1 cellular context compared by ENCODE assay signal in the genomic region with DNA sequence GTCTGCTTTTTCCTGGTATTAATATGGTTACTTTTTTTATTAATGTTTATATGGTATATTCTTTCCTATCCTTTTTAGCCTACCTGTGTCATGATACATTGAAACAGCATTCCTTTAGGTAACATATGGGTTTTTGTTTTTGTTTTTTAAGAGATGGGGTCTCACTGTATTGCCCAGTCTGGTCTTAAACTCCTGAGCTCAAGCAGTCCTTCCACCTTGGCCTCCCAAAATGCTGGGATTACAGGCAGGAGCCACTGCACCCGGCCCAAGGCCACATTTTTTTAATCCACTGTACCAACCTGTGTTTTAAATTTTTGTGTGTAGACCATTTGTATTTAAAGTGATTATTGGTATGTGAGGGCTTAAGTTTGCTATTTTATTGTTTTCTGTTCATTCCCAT.
TF ChIP-seq lines count a peak whose summit lies in the region.

No MANE protein-coding gene starts in this region.

TF ChIP-seq in K562, 482 proteins besides CTCF, POLR2A, EP300 and RAD21 (continued from another document):
- TF ChIP-seq ZNF121 (CRISPR knock-in tag; conservative IDR thresholded peaks at IDR 0.05) = peak; percentile 88
- TF ChIP-seq, protein P1, sequence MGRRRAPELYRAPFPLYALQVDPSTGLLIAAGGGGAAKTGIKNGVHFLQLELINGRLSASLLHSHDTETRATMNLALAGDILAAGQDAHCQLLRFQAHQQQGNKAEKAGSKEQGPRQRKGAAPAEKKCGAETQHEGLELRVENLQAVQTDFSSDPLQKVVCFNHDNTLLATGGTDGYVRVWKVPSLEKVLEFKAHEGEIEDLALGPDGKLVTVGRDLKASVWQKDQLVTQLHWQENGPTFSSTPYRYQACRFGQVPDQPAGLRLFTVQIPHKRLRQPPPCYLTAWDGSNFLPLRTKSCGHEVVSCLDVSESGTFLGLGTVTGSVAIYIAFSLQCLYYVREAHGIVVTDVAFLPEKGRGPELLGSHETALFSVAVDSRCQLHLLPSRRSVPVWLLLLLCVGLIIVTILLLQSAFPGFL (CRISPR knock-in tag; IDR thresholded peaks at IDR 0.05) = no peak
- TF ChIP-seq EWSR1 (IDR thresholded peaks at IDR 0.05; ENCODE audit: borderline replicate concordance, low read depth, partially characterized antibody) = no peak
